Comparison of ENCODE assay signal across 8 cellular contexts in genomic region chr14:45253070-45253753, GRCh38. TPM values are rescaled to one million over a fixed set of nuclear protein-coding genes. Genes with fewer than 3 reads are reported as not detected.
DNase-seq lines count a peak whose midpoint lies in the region; ATAC-seq, FAIRE-seq and TF ChIP-seq lines count a peak whose summit lies in the region.

MIS18BP1 (minus strand) TSS chr14:45253202; CDS start chr14:45247286, 5,916 bp downstream.

- H2BK5ac ChIP-seq in H1 (ENCODE audit: low read depth, low read length) = peak within 1 kb of the TSS; percentile 89

- H3K4me1 ChIP-seq in H1 (replicated peaks in 1 of 4; ENCODE audit: control insufficient read depth in 3 of 4, insufficient read depth in 4 of 4, low read length in 3 of 4) = peaks cover 0 to 5% (median 0%) of the 10 kb centered on the region in 4 experiments; a peak in 1 of 7 replicates

- H3K27ac Mint-ChIP-seq in memory B cell = peak within 1 kb of the TSS; percentile 82

- peak; percentile 96 for DNase-seq in Caki2 (ENCODE audit: low read depth)
- DNase-seq in HTR-8/SVneo (ENCODE audit: insufficient read length, low spot score) = peak; percentile 81
- peak; percentile 99 for DNase-seq in NOMO-1 treated with DMSO at 0.1 percent for 48 hours (lab: John Stamatoyannopoulos, UW; ENCODE audit: unreplicated experiment)
- peak; percentile 84 to 89 for DNase-seq in activated CD8-positive, alpha-beta memory T cell treated with anti-CD3 and anti-CD28 coated beads for 4 hours (ENCODE audit: low read depth in 2 of 2)
- peak; percentile 83 to 91 for DNase-seq in H1 (ENCODE audit: low read depth in 1 of 2, low spot score in 2 of 2)
- DNase-seq in memory B cell (ENCODE audit: low spot score in 2 of 2) = peak; percentile 85 to 92
- peak; percentile 85 for DNase-seq in stimulated activated CD8-positive, alpha-beta memory T cell treated with anti-CD3 and anti-CD28 coated beads, Interleukin-12 subunit alpha, Interleukin-12 subunit beta, amount 100 ng/mL, for 24 hours (ENCODE audit: extremely low read depth)

- H3K4ac ChIP-seq in H1 (replicated peaks; ENCODE audit: insufficient read length, low read depth, low read length) = peak within 1 kb of the TSS; percentile 35

- H3K4me3 ChIP-seq in H1 (ENCODE audit: extremely low read depth in 1 of 4, insufficient read depth in 2 of 4, low read depth in 3 of 4, low read length in 4 of 4) = peak within 1 kb of the TSS; percentile 93 to 99 (median 94)

- peaks cover 10% of the 10 kb centered on the region for H3K9me3 Mint-ChIP-seq in memory B cell

- peak within 1 kb of the TSS; percentile 97 for H3K4me3 Mint-ChIP-seq in memory B cell

- no peaks in the 10 kb centered on the region; a peak in 1 of 7 replicates for H3K27me3 ChIP-seq in H1 (replicated peaks in 1 of 4; ENCODE audit: control insufficient read depth in 3 of 4, extremely low read depth in 1 of 4, insufficient read depth in 3 of 4, low read length in 3 of 4)

- H3K56ac ChIP-seq in H1 (replicated peaks; ENCODE audit: insufficient read length, low read depth, low read length) = peak within 1 kb of the TSS; percentile 48

- peaks cover 32 to 48% of the 10 kb centered on the region in 2 experiments for H3K79me2 ChIP-seq in H1 (ENCODE audit: control insufficient read depth in 1 of 2, insufficient read depth in 2 of 2, low read length in 2 of 2)

- peak; percentile 70 to 77 (median 72) for TF ChIP-seq CTCF in H1 (IDR thresholded peaks at IDR 0.05; ENCODE audit: control extremely low read depth in 1 of 3, insufficient read depth in 1 of 3, low read depth in 1 of 3, low read length in 3 of 3)

- in situ Hi-C loops in Caki2 (cut with HindIII; ENCODE audit: low pct_unique_long_range_greater_than_20kb, low sequenced_read_pairs) = no loop called here

- H2AFZ ChIP-seq in H1 (ENCODE audit: low read length) = peak within 1 kb of the TSS; percentile 95

- peak within 1 kb of the TSS; percentile 92 for H2BK12ac ChIP-seq in H1 (ENCODE audit: low read depth, low read length)

- peak within 1 kb of the TSS; percentile 84 for H4K91ac ChIP-seq in H1 (replicated peaks; ENCODE audit: insufficient read length, low read length)

- peaks cover 2% of the 10 kb centered on the region; the same call in 1 of the 2 replicates for H3K23me2 ChIP-seq in H1 (ENCODE audit: low read depth, low read length)

- peak within 1 kb of the TSS; percentile 48; the same call in 1 of the 2 replicates for H2BK15ac ChIP-seq in H1 (ENCODE audit: low read length)

- H3K4me2 ChIP-seq in H1 (ENCODE audit: insufficient read depth in 1 of 2, low read depth in 2 of 2, low read length in 2 of 2) = peak within 1 kb of the TSS; percentile 66 to 83

- H4K20me1 ChIP-seq in H1 (replicated peaks in 1 of 2; ENCODE audit: control insufficient read depth in 1 of 2, insufficient read depth in 2 of 2, low read length in 2 of 2) = peaks cover 0 to 2% of the 10 kb centered on the region in 2 experiments

- CTCF ChIA-PET in H1 (lab: Charles Lee; ENCODE audit: partially characterized antibody) = interaction anchor here (0.6 to 8.6 kb wide), 18 partner anchors 8 to 820 kb away, joined by 3 to 85 read pairs (median 3); partner anchors contain the start of genes FKBP3 and TOGARAM1

- no peak within 1 kb of the TSS for H2BK20ac ChIP-seq in H1 (ENCODE audit: low read length)

- no peak within 1 kb of the TSS for H2AK5ac ChIP-seq in H1 (ENCODE audit: low read depth, low read length)

- peak within 1 kb of the TSS; percentile 70 for H3K27ac ChIP-seq in H1 (ENCODE audit: low read depth, low read length)

- TF ChIP-seq RAD21 in H1 (IDR thresholded peaks at IDR 0.05 in 1 of 2, conservative IDR thresholded peaks at IDR 0.05 in 1 of 2; ENCODE audit: low read depth in 2 of 2, low read length in 2 of 2) = peak; percentile 35 to 51

- peak within 1 kb of the TSS; percentile 92; the same call in 1 of the 2 replicates for H4K8ac ChIP-seq in H1 (ENCODE audit: extremely low read depth, insufficient read depth, low read length)

- peak within 1 kb of the TSS; percentile 89 for H4K5ac ChIP-seq in H1 (ENCODE audit: insufficient read length, low read depth, low read length)

- peaks cover 16% of the 10 kb centered on the region for H3K4me1 Mint-ChIP-seq in memory B cell

- no peak within 1 kb of the TSS for H3K23ac ChIP-seq in H1 (ENCODE audit: insufficient read length)

- H2BK120ac ChIP-seq in H1 (replicated peaks; ENCODE audit: low read depth, low read length) = peak within 1 kb of the TSS; percentile 22

- no peak within 1 kb of the TSS for H3K14ac ChIP-seq in H1 (ENCODE audit: insufficient read length)

- H3K9ac ChIP-seq in H1 (replicated peaks in 1 of 4; ENCODE audit: extremely low read depth in 1 of 4, low read depth in 3 of 4, low read length in 3 of 4) = peak within 1 kb of the TSS; percentile 76 to 88 (median 84)

- no peak for TF ChIP-seq EP300 in H1 (IDR thresholded peaks at IDR 0.05; ENCODE audit: borderline replicate concordance in 1 of 2, low read depth in 2 of 2, low read length in 2 of 2)

- 0 out of 4 replicates have a peak, but pooled peaks cover 0 to 2% of the 10 kb centered on the region in 2 experiments for H3K9me3 ChIP-seq in H1 (ENCODE audit: insufficient read depth in 2 of 2, low read depth in 1 of 2, low read length in 1 of 2)

- H3K36me3 ChIP-seq in H1 (ENCODE audit: control insufficient read depth in 2 of 4, insufficient read depth in 4 of 4, low read length in 3 of 4) = no peaks in the 10 kb centered on the region

- ATAC-seq in GM21367 (IDR thresholded peaks at IDR 0.05; ENCODE audit: unreplicated experiment) (peak; percentile 69), memory B cell (ENCODE audit: low read depth) (peak; percentile 74)

- POLR2A ChIA-PET in H1 (lab: Charles Lee; ENCODE audit: partially characterized antibody) = interaction anchor here (1.0 to 2.8 kb wide), 4 partner anchors 9 to 119 kb away, joined by 3 to 8 read pairs (median 4); partner anchors contain the start of gene FKBP3

- FAIRE-seq in HTR-8/SVneo (lab: Jason Lieb, UNC) (peak; percentile 92), H1 (lab: Jason Lieb, UNC) (no peak)

- no peaks in the 10 kb centered on the region for H3K27me3 Mint-ChIP-seq in memory B cell

- H3K36me3 Mint-ChIP-seq in memory B cell = peaks cover 4% of the 10 kb centered on the region

- TF ChIP-seq POLR2A in H1 (IDR thresholded peaks at IDR 0.05; ENCODE audit: control extremely low read depth in 1 of 2, low read depth in 2 of 2, low read length in 2 of 2) = peak; percentile 79 to 90

- 3% methylated on average over 61 of the region's 61 CpGs; no CpG with 5 or more reads in 1 of the 2 experiments for WGBS in H1 (ENCODE audit: extremely low coverage in 1 of 2, insufficient coverage in 1 of 2, insufficient read length in 1 of 2, insufficient replicate concordance in 2 of 2, low coverage in 1 of 2, low lambda C conversion rate in 2 of 2, missing lambda C conversion rate in 1 of 2), 2 experiments

- no peaks in the 10 kb centered on the region; the same call in 1 of the 2 replicates for H3K79me1 ChIP-seq in H1 (ENCODE audit: low read depth, low read length)

- peak within 1 kb of the TSS; percentile 88 for H3K18ac ChIP-seq in H1 (ENCODE audit: extremely low read depth, low read length)

TF ChIP-seq in H1, 55 proteins besides CTCF, POLR2A, EP300 and RAD21 (continues in another document):
- TF ChIP-seq MAX (IDR thresholded peaks at IDR 0.05) (peak; percentile 94), KDM1A (IDR thresholded peaks at IDR 0.05; ENCODE audit: borderline replicate concordance, low read length) (peak; percentile 55; the same call in 1 of the 2 replicates), SAP30 (IDR thresholded peaks at IDR 0.05; ENCODE audit: insufficient read depth, insufficient replicate concordance, low read length) (peak; percentile 30), CREB1 (IDR thresholded peaks at IDR 0.05) (peak; percentile 79), CTBP2 (IDR thresholded peaks at IDR 0.05; ENCODE audit: borderline replicate concordance, insufficient read depth, insufficient read length, low read length) (no peak), SIX5 (IDR thresholded peaks at IDR 0.05; ENCODE audit: low read depth, low read length) (no peak), TBP (IDR thresholded peaks at IDR 0.05; ENCODE audit: low read depth, low read length) (peak; percentile 70; the same call in 1 of the 2 replicates), E2F6 (IDR thresholded peaks at IDR 0.05) (peak; percentile 98), PHF8 (conservative IDR thresholded peaks at IDR 0.05; ENCODE audit: low read depth, low read length) (peak; percentile 85; the same call in 1 of the 2 replicates), ASH2L (IDR thresholded peaks at IDR 0.05; ENCODE audit: low read length) (peak; percentile 83), MAFK (IDR thresholded peaks at IDR 0.05; ENCODE audit: low read depth, low read length) (no peak), EGR1 (IDR thresholded peaks at IDR 0.05; ENCODE audit: borderline replicate concordance, low read depth, low read length) (no peak), SUZ12 (IDR thresholded peaks at IDR 0.05; ENCODE audit: low read length) (peak; percentile 27; the same call in 1 of the 2 replicates), TAF1 (IDR thresholded peaks at IDR 0.05; ENCODE audit: low read depth, low read length) (peak; percentile 81), HDAC2 (IDR thresholded peaks at IDR 0.05; ENCODE audit: borderline replicate concordance in 1 of 2, low read depth in 2 of 2, low read length in 2 of 2) (peak; percentile 96; a peak in 2 of 4 replicates), RBBP5 (IDR thresholded peaks at IDR 0.05; ENCODE audit: borderline replicate concordance, low read depth, low read length) (peak; percentile 93)

RNA-seq across cellular contexts. Expression of gene MIS18BP1, which starts in this region (rescaled TPM):
- total RNA-seq in Caki2 (2014; rRNA removed; shearing (Covaris generic); ENCODE audit: low replicate concordance) = 18.5 and 26.6 TPM in 2 replicates
- 73.0 and 80.5 TPM in 2 replicates for total RNA-seq in H1 (2021; fragmentation: NEBNext Ultra II Directional; extraction: Animal tissue kit (Norgen Biotek cat#: 25700))
- polyA plus RNA-seq in H1 (2011; rRNA removed) = 12.8 and 13.1 TPM in 2 replicates
- polyA plus RNA-seq in H1 (2011; cell fraction: cytosol; rRNA removed) = 31.6 TPM
- 12.6 TPM for polyA plus RNA-seq in H1 (2011; cell fraction: nucleus; rRNA removed)
- polyA plus RNA-seq in H1 (2012, experiment 1 of 2) = 36.2 to 50.2 TPM (median 38.6 TPM) in 4 replicates
- polyA plus RNA-seq in H1 (2012, experiment 2 of 2) = 2.7 TPM
- polyA plus RNA-seq in H1 (2013, experiment 1 of 2) = 65.7 TPM
- polyA plus RNA-seq in H1 (2013, experiment 2 of 2) = 60.2 TPM
- polyA minus RNA-seq in H1 (2011; rRNA and poly(A)+ RNA removed) = 22.4 and 38.9 TPM in 2 replicates
- 49.8 TPM for polyA minus RNA-seq in H1 (2011; cell fraction: cytosol; rRNA and poly(A)+ RNA removed)
- 71.2 TPM for polyA minus RNA-seq in H1 (2011; cell fraction: nucleus; rRNA and poly(A)+ RNA removed)

Comparison
In these comparisons a context has a peak if more than half of its experiments do, and no peak if none do; other contexts are left out.
1. Peak in every context shown above with its lines: DNase-seq, ATAC-seq, H3K4me3 ChIP-seq and H3K27ac ChIP-seq.